Comparison of ENCODE assay signal across 33 cellular contexts in the genomic region with DNA sequence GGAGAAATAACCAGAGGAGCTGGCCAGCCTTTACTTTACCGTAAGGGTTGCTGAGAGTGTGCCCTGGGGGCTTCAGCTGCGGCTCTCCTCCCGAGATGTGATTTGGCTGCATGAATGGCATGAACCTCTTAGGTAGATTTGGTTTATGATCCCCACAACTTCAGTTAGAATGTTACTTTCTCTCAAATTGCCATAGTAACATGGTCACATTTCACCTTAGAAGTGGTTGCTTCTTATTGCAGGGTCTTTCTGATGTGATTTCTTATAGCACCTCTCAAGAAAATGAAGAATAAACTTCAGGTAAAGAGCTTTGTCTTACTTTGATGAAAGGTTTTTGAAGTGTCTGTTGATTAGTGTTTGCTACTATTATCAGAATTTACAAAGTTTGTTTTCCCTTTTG. TPM values are rescaled to one million over a fixed set of nuclear protein-coding genes. Genes with fewer than 3 reads are reported as not detected.
"Had no signal": no experiment of that assay in that cellular context is flagged by ENCODE, and none has a peak within 500 bp of the region (broad histone marks: within the 10 kb centered on the region; RNA-seq: fewer than 3 reads in every experiment).

No MANE protein-coding gene starts in this region.

- H3K4me3 ChIP-seq: ascending aorta, body of pancreas, SJCRH30 had no signal

- DNase-seq: activated CD4-positive, alpha-beta T cell treated with anti-CD3 and anti-CD28 coated beads for 48 hours; activated CD4-positive, alpha-beta T cell treated with anti-CD3 and anti-CD28 coated beads, Interleukin-2, amount 50 U/mL, for 4 hours; activated CD4-positive, CD25-positive, alpha-beta regulatory T cell treated with anti-CD3 and anti-CD28 coated beads, Interleukin-2, amount 50 U/mL, for 72 hours; activated CD8-positive, alpha-beta memory T cell treated with anti-CD3 and anti-CD28 coated beads, Interleukin-2, amount 50 U/mL, for 48 hours; activated CD8-positive, alpha-beta T cell treated with anti-CD3 and anti-CD28 coated beads, Interleukin-2, amount 10 ng/mL, durations not matched to agents 7 days and 5 days; activated naive CD8-positive, alpha-beta T cell treated with anti-CD3 and anti-CD28 coated beads, Interleukin-2, amount 50 U/mL, for 24 hours; activated T-cell treated with anti-CD3 and anti-CD28 coated beads, Interleukin-2, amount 50 U/mL, for 1 hour; amniotic stem cell; body of pancreas; central memory CD4-positive, alpha-beta T cell; Kasumi-1; KBM-7; NCI-H1105 treated with DMSO at 0.1 percent for 48 hours; NCI-H1436 treated with DMSO at 0.1 percent for 48 hours; NCI-H187; NCI-H2081 treated with DMSO at 0.1 percent for 48 hours; NCI-H2171; NCI-H2227 treated with DMSO at 0.1 percent for 48 hours; NCI-H446 treated with DMSO at 0.1 percent for 48 hours; NCI-H524 treated with DMSO at 0.1 percent for 48 hours; NCI-H774; OCI-M1; RPMI8226; SJCRH30; SW 1271; T-helper 9 cell had no signal

- H3K36me3 ChIP-seq: ascending aorta, SJCRH30 had no signal

- ATAC-seq: activated CD8-positive, alpha-beta T cell treated with anti-CD3 and anti-CD28 coated beads, Interleukin-2, amount 10 ng/mL, durations not matched to agents 7 days and 5 days; activated naive CD4-positive, alpha-beta T cell treated with anti-CD3 and anti-CD28 coated beads, Interleukin-2, amount 50 U/mL, for 72 hours; activated naive CD8-positive, alpha-beta T cell treated with anti-CD3 and anti-CD28 coated beads, Interleukin-2, amount 50 U/mL, for 24 hours; body of pancreas; Panc1; Right ventricle myocardium inferior; SK-N-SH treated with all-trans-retinoic acid at 6 μM for 48 hours; WTC11 had no signal

- H3K27ac ChIP-seq: body of pancreas, SJCRH30 had no signal

- H3K9me3 ChIP-seq: ascending aorta, body of pancreas, SJCRH30 had no signal

- H3K4me1 ChIP-seq: SJCRH30 had no signal

- H3K27me3 ChIP-seq: ascending aorta, body of pancreas had no signal

- FAIRE-seq: bronchial epithelial cell had no signal

RNA-seq across cellular contexts. Expression of a gene that starts 5.6 kb away (rescaled TPM):
- total RNA-seq: bronchial epithelial cell, SJCRH30 had no signal

RNA-seq across cellular contexts. Expression of a gene that starts 24.9 kb away (rescaled TPM):
- total RNA-seq: activated CD8-positive, alpha-beta T cell treated with anti-CD3 and anti-CD28 coated beads, Interleukin-2, amount 10 ng/mL, durations not matched to agents 7 days and 5 days; activated naive CD4-positive, alpha-beta T cell treated with anti-CD3 and anti-CD28 coated beads, Interleukin-2, amount 50 U/mL, for 72 hours; ascending aorta; body of pancreas; bronchial epithelial cell; Right ventricle myocardium inferior had no signal
